Comparison of ENCODE assay signal across 8 cellular contexts in genomic region chr4:27861381-27861787, GRCh38.
A peak's percentile ranks its signal among the peaks of the same experiment; 100 is the strongest.
DNase-seq lines count a peak whose midpoint lies in the region; ATAC-seq, FAIRE-seq and TF ChIP-seq lines count a peak whose summit lies in the region.

No MANE protein-coding gene starts in this region.

- no peak for TF ChIP-seq CTCF in ascending aorta (IDR thresholded peaks at IDR 0.05)

- no peaks in the 10 kb centered on the region for H3K27me3 ChIP-seq in ascending aorta

- TF ChIP-seq POLR2A in erythroblast (IDR thresholded peaks at IDR 0.05; ENCODE audit: low read length) (no peak), GM12891 (IDR thresholded peaks at IDR 0.05; ENCODE audit: low read depth, low read length) (no peak)

- no peaks in the 10 kb centered on the region for H3K36me3 ChIP-seq in ascending aorta

- no peaks in the 10 kb centered on the region for H3K9me3 ChIP-seq in ascending aorta

- no peaks in the 10 kb centered on the region for H3K4me1 ChIP-seq in ascending aorta

- DNase-seq in ELR (ENCODE audit: low read depth) (peak; percentile 75), NCI-H1105 (lab: John Stamatoyannopoulos, UW) (peak; percentile 26), cerebellar cortex (ENCODE audit: low spot score) (peak; percentile 3), myocyte (ENCODE audit: low read depth) (peak; percentile 84), ascending aorta (ENCODE audit: low spot score in 2 of 2) (no peak), erythroblast (lab: John Stamatoyannopoulos, UW) (no peak), GM12891 (ENCODE audit: insufficient read length, low spot score) (no peak)

- intact Hi-C loops in ascending aorta (cut with DNase I): no loop called here

- no peak for FAIRE-seq in GM12891 (lab: Jason Lieb, UNC)

- H3K27ac ChIP-seq in ascending aorta: no peak overlapping the region

- no peak overlapping the region for H3K4me3 ChIP-seq in ascending aorta

- ATAC-seq in HG02763 (IDR thresholded peaks at IDR 0.05; ENCODE audit: unreplicated experiment): no peak

TF ChIP-seq in GM12891, 5 proteins besides CTCF, POLR2A, EP300 and RAD21:
- TF ChIP-seq POLR2AphosphoS5 (IDR thresholded peaks at IDR 0.05; ENCODE audit: low read depth, low read length): no peak
- TF ChIP-seq SPI1 (IDR thresholded peaks at IDR 0.05; ENCODE audit: low read depth, low read length): no peak
- no peak for TF ChIP-seq PAX5 (IDR thresholded peaks at IDR 0.05; ENCODE audit: insufficient read depth, low read length, severe bottlenecking)
- TF ChIP-seq TAF1 (IDR thresholded peaks at IDR 0.05; ENCODE audit: low read depth, low read length): no peak
- no peak for TF ChIP-seq POU2F2 (IDR thresholded peaks at IDR 0.05; ENCODE audit: low read depth, low read length)

Comparison
In these comparisons a context has a peak if more than half of its experiments do, and no peak if none do; other contexts are left out.
1. DNase-seq: peak in ELR (single experiment), NCI-H1105 (single experiment), cerebellar cortex (single experiment) and myocyte (single experiment); none in ascending aorta (0 of 2), erythroblast (0 of 2) and GM12891 (single experiment).